Comparison of ENCODE assay signal across 8 cellular contexts in the genomic region with DNA sequence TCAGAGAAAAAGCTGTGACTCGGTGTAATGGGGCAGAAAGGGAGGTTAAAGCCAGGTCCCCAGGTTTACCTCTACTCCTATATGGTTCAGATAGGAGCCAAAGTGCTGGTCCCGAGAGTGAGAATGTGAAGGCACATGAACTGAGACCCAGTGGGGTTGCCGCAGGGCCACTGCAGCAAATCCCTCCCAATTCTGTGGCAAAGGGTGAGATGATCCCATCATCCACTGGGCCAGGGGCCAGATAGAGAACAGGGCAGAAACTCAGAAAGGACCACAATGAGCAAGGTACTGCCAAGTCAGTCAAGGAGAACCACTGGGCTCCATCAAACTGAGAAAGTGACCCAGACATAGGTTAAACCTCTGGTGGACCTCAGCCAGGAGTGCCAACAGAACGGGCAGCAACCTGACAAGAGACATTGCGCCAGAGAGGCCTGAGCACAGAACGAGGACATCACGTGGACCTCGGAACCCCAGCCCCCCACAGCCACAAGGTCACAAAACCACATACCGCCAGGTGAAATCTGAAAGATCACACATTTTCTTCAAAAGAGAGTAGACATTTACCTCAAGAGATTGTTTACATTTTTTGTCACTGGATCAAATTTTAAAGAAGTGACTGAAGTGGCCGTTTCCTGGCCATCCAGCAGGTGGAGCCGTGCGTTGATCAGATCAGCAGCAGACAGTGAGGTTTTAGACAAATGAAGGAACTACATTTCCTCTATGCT. TPM values are rescaled to one million over a fixed set of nuclear protein-coding genes. Genes with fewer than 3 reads are reported as not detected.
DNase-seq lines count a peak whose midpoint lies in the region; ATAC-seq and TF ChIP-seq lines count a peak whose summit lies in the region.

No MANE protein-coding gene starts in this region.

- H3K4me2 ChIP-seq in Loucy (ENCODE audit: low read depth, low read length, poor library complexity, severe bottlenecking): peak overlapping the region; percentile 54

- ATAC-seq in GM21515 (IDR thresholded peaks at IDR 0.05; ENCODE audit: unreplicated experiment): peak; percentile 88

- H3K79me2 ChIP-seq in Loucy (ENCODE audit: insufficient read depth, low read length): no peaks in the 10 kb centered on the region

- H3K4me3 Mint-ChIP-seq in Calu3 (ENCODE audit: low read depth, unreplicated experiment): no peak overlapping the region
- no peak overlapping the region for H3K4me3 Mint-ChIP-seq in glutamatergic neuron (ENCODE audit: unreplicated experiment)
- H3K4me3 Mint-ChIP-seq in progenitor cell of endocrine pancreas (ENCODE audit: low read depth): no peak overlapping the region

- H3K4me3 ChIP-seq in Loucy (ENCODE audit: low read length, poor library complexity, severe bottlenecking) (peak overlapping the region; percentile 11), SK-N-MC (no peak overlapping the region), uterus (no peak overlapping the region)

- H3K27me3 ChIP-seq in Loucy (ENCODE audit: insufficient read depth, low read length, poor library complexity, severe bottlenecking) (no peaks in the 10 kb centered on the region), uterus (no peaks in the 10 kb centered on the region)

- H3K36me3 Mint-ChIP-seq in Calu3 (ENCODE audit: insufficient read depth, unreplicated experiment) (no peaks in the 10 kb centered on the region), glutamatergic neuron (ENCODE audit: unreplicated experiment) (no peaks in the 10 kb centered on the region), progenitor cell of endocrine pancreas (ENCODE audit: insufficient read depth) (no peaks in the 10 kb centered on the region)

- intact Hi-C loops in Calu3 (cut with micrococcal nuclease; ENCODE audit: unreplicated experiment): loop anchor here (1.0 to 5.0 kb wide), 3 partner anchors 32 to 454 kb away; partner anchors contain the start of gene TM7SF3
- intact Hi-C loops in uterus (cut with DNase I; ENCODE audit: low total_unique reads): no loop called here

- H3K9me3 Mint-ChIP-seq in Calu3 (ENCODE audit: low read depth, unreplicated experiment) (no peaks in the 10 kb centered on the region), glutamatergic neuron (ENCODE audit: unreplicated experiment) (no peaks in the 10 kb centered on the region), progenitor cell of endocrine pancreas (ENCODE audit: low read depth) (no peaks in the 10 kb centered on the region)

- no peaks in the 10 kb centered on the region for H3F3A ChIP-seq in Loucy (ENCODE audit: low read depth)

- no peaks in the 10 kb centered on the region for H3K36me3 ChIP-seq in Loucy (ENCODE audit: insufficient read depth, low read length)
- no peaks in the 10 kb centered on the region for H3K36me3 ChIP-seq in SK-N-MC (ENCODE audit: insufficient read depth, low read length)
- H3K36me3 ChIP-seq in uterus: no peaks in the 10 kb centered on the region

- DNase-seq in Calu3: peak; percentile 66
- peak; percentile 20 for DNase-seq in SK-N-MC (ENCODE audit: low read depth, low spot score)
- peak; percentile 69 for DNase-seq in activated naive CD4-positive, alpha-beta T cell treated with anti-CD3 and anti-CD28 coated beads, Interleukin-2, amount 50 U/mL, for 16 hours
- peak; percentile 73 for DNase-seq in glutamatergic neuron
- peak; percentile 40 for DNase-seq in progenitor cell of endocrine pancreas (ENCODE audit: low spot score, unreplicated experiment)
- peak; percentile 50 to 52 for DNase-seq in uterus

- BruUV-seq in Calu3 (replicated peaks; lab: Mats Ljungman, UMichigan): no TSS peak

- no peak overlapping the region for H3K27ac Mint-ChIP-seq in Calu3 (ENCODE audit: unreplicated experiment)
- H3K27ac Mint-ChIP-seq in glutamatergic neuron (ENCODE audit: unreplicated experiment): no peak overlapping the region
- H3K27ac Mint-ChIP-seq in progenitor cell of endocrine pancreas: no peak overlapping the region

- no peaks in the 10 kb centered on the region for H4K20me1 ChIP-seq in Loucy (ENCODE audit: insufficient read depth, low read length, poor library complexity, severe bottlenecking)

- H3K27me3 Mint-ChIP-seq in Calu3 (ENCODE audit: unreplicated experiment) (no peaks in the 10 kb centered on the region), glutamatergic neuron (ENCODE audit: unreplicated experiment) (no peaks in the 10 kb centered on the region), progenitor cell of endocrine pancreas (no peaks in the 10 kb centered on the region)

- H3K4me1 Mint-ChIP-seq in Calu3 (ENCODE audit: low read depth, unreplicated experiment) (no peaks in the 10 kb centered on the region), glutamatergic neuron (ENCODE audit: low read depth, unreplicated experiment) (no peaks in the 10 kb centered on the region), progenitor cell of endocrine pancreas (ENCODE audit: low read depth) (peaks cover 6% of the 10 kb centered on the region)

- peak overlapping the region; percentile 82 for H2AFZ ChIP-seq in Loucy (ENCODE audit: low read length)

- CTCF ChIA-PET in Calu3 (lab: Charles Lee): interaction anchor here (1.4 kb wide), 1 partner anchor 32 kb away, joined by 3 read pairs; no protein-coding TSS in a partner anchor

- H3K27ac ChIP-seq in SK-N-MC: no peak overlapping the region
- no peak overlapping the region for H3K27ac ChIP-seq in uterus

- TF ChIP-seq CTCF in Calu3 (IDR thresholded peaks at IDR 0.05; ENCODE audit: unreplicated experiment): peak; percentile 75
- TF ChIP-seq CTCF in Loucy (conservative IDR thresholded peaks at IDR 0.05; ENCODE audit: low read length): peak; percentile 97
- TF ChIP-seq CTCF in glutamatergic neuron (IDR thresholded peaks at IDR 0.05; ENCODE audit: partially characterized antibody, unreplicated experiment): peak; percentile 72
- peak; percentile 97 for TF ChIP-seq CTCF in progenitor cell of endocrine pancreas (IDR thresholded peaks at IDR 0.05; ENCODE audit: unreplicated experiment)
- TF ChIP-seq CTCF in uterus (IDR thresholded peaks at IDR 0.05): peak; percentile 81 to 90 (median 86)

- TF ChIP-seq POLR2A in uterus (IDR thresholded peaks at IDR 0.05): no peak

- H3K9me2 ChIP-seq in Loucy (replicated peaks; ENCODE audit: low read depth, low read length): no peaks in the 10 kb centered on the region

- H3K9ac ChIP-seq in Loucy (ENCODE audit: low read depth, low read length, poor library complexity, severe bottlenecking) (peak overlapping the region; percentile 43), SK-N-MC (ENCODE audit: insufficient read length) (no peak overlapping the region)

- H3K4me1 ChIP-seq in Loucy (ENCODE audit: insufficient read depth, low read length, poor library complexity, severe bottlenecking) (peaks cover 27% of the 10 kb centered on the region), uterus (no peaks in the 10 kb centered on the region)

- H3K9me3 ChIP-seq in Loucy (ENCODE audit: insufficient read depth, low read depth, low read length) (no peaks in the 10 kb centered on the region), SK-N-MC (ENCODE audit: low read depth, low read length) (no peaks in the 10 kb centered on the region), uterus (no peaks in the 10 kb centered on the region)

RNA-seq across cellular contexts. Expression of gene ITPR2, which starts 20.5 kb away (rescaled TPM):
- total RNA-seq in Calu3 (2022) (2.5 and 4.4 TPM in 2 replicates), glutamatergic neuron (ENCODE audit: unreplicated experiment) (77.9 TPM), progenitor cell of endocrine pancreas (72.4 and 78.0 TPM in 2 replicates), uterus (100 to 1,000 TPM in 1 of 4 donors, 10 to 100 TPM in 3; 53.5 to 271 (median 60.4) TPM)

Comparison
In these comparisons a context has a peak if more than half of its experiments do, and no peak if none do; other contexts are left out.
1. DNase-seq: peak in every context shown above with its lines; median percentile 73 in glutamatergic neuron; 69 in activated naive CD4-positive, alpha-beta T cell treated with anti-CD3 and anti-CD28 coated beads, Interleukin-2, amount 50 U/mL, for 16 hours; 66 in Calu3; 51 in uterus; 40 in progenitor cell of endocrine pancreas; 20 in SK-N-MC.
2. RNA of gene ITPR2, which starts 20.5 kb away (total RNA-seq): 77.9 TPM in glutamatergic neuron (single experiment), 72.4 to 78.0 TPM in progenitor cell of endocrine pancreas and 53.5 to 271 TPM in uterus; 2.5 to 4.4 TPM in Calu3; every median in the first group is over 10 times any median in the second.
3. Peak in every context shown above with its lines, with median percentiles within 50 percentile points of each other: CTCF ChIP-seq.